Comparison of ENCODE assay signal across 29 cellular contexts in genomic region chr17:57377094-57377493, GRCh38.
A peak's percentile ranks its signal among the peaks of the same experiment; 100 is the strongest.
DNase-seq lines count a peak whose midpoint lies in the region; ATAC-seq and TF ChIP-seq lines count a peak whose summit lies in the region.
"Had no signal": no experiment of that assay in that cellular context is flagged by ENCODE, and none has a peak within 500 bp of the region (broad histone marks: within the 10 kb centered on the region; RNA-seq: fewer than 3 reads in every experiment).

No MANE protein-coding gene starts in this region.

- ATAC-seq in HCT116 (no peak), GM19467 (IDR thresholded peaks at IDR 0.05; ENCODE audit: unreplicated experiment) (no peak)
- ATAC-seq in activated CD4-positive, alpha-beta T cell treated with anti-CD3 and anti-CD28 coated beads for 36 hours, result no peak
- ATAC-seq: activated CD8-positive, alpha-beta T cell treated with anti-CD3 and anti-CD28 coated beads, Interleukin-2, amount 10 ng/mL, durations not matched to agents 7 days and 5 days had no signal

- H3K4me1 ChIP-seq in HCT116 (ENCODE audit: control insufficient read depth in 1 of 2, insufficient read depth in 2 of 2, low read length in 2 of 2) (peaks cover 54 to 66% of the 10 kb centered on the region in 2 experiments), liver (ENCODE audit: control insufficient read depth in 4 of 4, insufficient read depth in 4 of 4, low read length in 3 of 4) (peaks cover 6 to 28% (median 22%) of the 10 kb centered on the region in 4 donors), A673 (ENCODE audit: insufficient read depth, low read length, poor library complexity, severe bottlenecking) (peaks cover 11% of the 10 kb centered on the region), ascending aorta (no peaks in the 10 kb centered on the region)

- H4K20me1 ChIP-seq in HCT116 (ENCODE audit: insufficient read depth), result no peaks in the 10 kb centered on the region

- H3K36me3 Mint-ChIP-seq in progenitor cell of endocrine pancreas (ENCODE audit: insufficient read depth), result peaks cover 12% of the 10 kb centered on the region
- peaks cover 16% of the 10 kb centered on the region for H3K36me3 Mint-ChIP-seq in activated CD4-positive, alpha-beta T cell treated with anti-CD3 and anti-CD28 coated beads for 36 hours (ENCODE audit: low read depth)

- TF ChIP-seq CTCF in HCT116 (IDR thresholded peaks at IDR 0.05 in 2 of 3, conservative IDR thresholded peaks at IDR 0.05 in 1 of 3; ENCODE audit: borderline replicate concordance in 1 of 3, insufficient read depth in 1 of 3, low read depth in 2 of 3, low read length in 2 of 3) (no peak), liver (IDR thresholded peaks at IDR 0.05; ENCODE audit: low read depth, low read length, missing input control) (no peak), progenitor cell of endocrine pancreas (IDR thresholded peaks at IDR 0.05; ENCODE audit: unreplicated experiment) (no peak), A673 (conservative IDR thresholded peaks at IDR 0.05; ENCODE audit: low read depth, low read length) (no peak), ascending aorta (IDR thresholded peaks at IDR 0.05) (no peak)

- no peaks in the 10 kb centered on the region for H3K27me3 ChIP-seq in HCT116 (ENCODE audit: insufficient read depth, low read length)
- no peaks in the 10 kb centered on the region for H3K27me3 ChIP-seq in liver (ENCODE audit: control insufficient read depth in 4 of 4, insufficient read depth in 4 of 4, low read length in 3 of 4)
- H3K27me3 ChIP-seq in A673 (replicated peaks; ENCODE audit: insufficient read depth, low read depth, low read length, poor library complexity), result no peaks in the 10 kb centered on the region
- H3K27me3 ChIP-seq in ascending aorta, result no peaks in the 10 kb centered on the region
- H3K27me3 ChIP-seq: BLaER1 treated with 17β-estradiol and CSF1 and Interleukin-3, amounts not matched to agents 10 nM and 100 nM; brain microvascular endothelial cell; transverse colon had no signal

- no peak for TF ChIP-seq POLR2A in HCT116 (IDR thresholded peaks at IDR 0.05; ENCODE audit: borderline replicate concordance, extremely low read depth, insufficient read depth, insufficient read length)

- POLR2A ChIA-PET in HCT116 (lab: Charles Lee) (interaction anchor here (0.7 to 1.3 kb wide), 2 partner anchors 12 to 27 kb away, joined by 3 to 4 read pairs; no protein-coding TSS in a partner anchor), A673 (lab: Charles Lee; ENCODE audit: low non-redundant PET) (no interaction called here)
- POLR2A ChIA-PET in activated CD4-positive, alpha-beta T cell treated with anti-CD3 and anti-CD28 coated beads for 36 hours (lab: Charles Lee), result no interaction called here

- no peaks in the 10 kb centered on the region for H3K9me2 ChIP-seq in HCT116 (ENCODE audit: insufficient read depth)

- no peak overlapping the region for H3K4me2 ChIP-seq in HCT116 (ENCODE audit: low read length)

- peaks cover 39% of the 10 kb centered on the region for H3K4me1 Mint-ChIP-seq in progenitor cell of endocrine pancreas (ENCODE audit: low read depth)
- peaks cover 12% of the 10 kb centered on the region for H3K4me1 Mint-ChIP-seq in activated CD4-positive, alpha-beta T cell treated with anti-CD3 and anti-CD28 coated beads for 36 hours

- DNase-seq in HCT116 (ENCODE audit: low read depth, low spot score) (no peak), amniotic epithelial cell (ENCODE audit: low read depth) (peak; percentile 43), progenitor cell of endocrine pancreas (ENCODE audit: low spot score, unreplicated experiment) (no peak), A673 (ENCODE audit: low spot score) (no peak), ascending aorta (ENCODE audit: low spot score in 2 of 2) (no peak)
- DNase-seq in activated CD4-positive, alpha-beta T cell treated with anti-CD3 and anti-CD28 coated beads for 36 hours, result no peak
- DNase-seq: activated CD8-positive, alpha-beta T cell treated with anti-CD3 and anti-CD28 coated beads, Interleukin-2, amount 10 ng/mL, durations not matched to agents 7 days and 5 days; activated naive CD4-positive, alpha-beta T cell treated with anti-CD3 and anti-CD28 coated beads for 36 hours; brain microvascular endothelial cell; COR-L47; DMS79; GDM1; hypothalamus; left cardiac atrium; mesendoderm; naive B cell; NCI-H1092 treated with DMSO at 0.1 percent for 48 hours; NCI-H187 treated with DMSO at 0.1 percent for 48 hours; NCI-H524 treated with DMSO at 0.1 percent for 48 hours; NK-92 treated with Interleukin-12 subunit alpha and Interleukin-12 subunit beta, amount 100 ng/mL, for 24 hours; nucleus accumbens; PC-9; SHP77; stimulated activated CD4-positive, alpha-beta T cell treated with anti-CD3 and anti-CD28 coated beads, Interleukin-15, amount 100 ng/mL, for 24 hours; stimulated activated CD4-positive, alpha-beta T cell treated with anti-CD3 and anti-CD28 coated beads, Interleukin-4, amount 100 ng/mL, for 4 hours; transverse colon had no signal

- no peak for TF ChIP-seq RAD21 in HCT116 (IDR thresholded peaks at IDR 0.05; ENCODE audit: low read depth)
- TF ChIP-seq RAD21 in liver (IDR thresholded peaks at IDR 0.05), result peak; percentile 61 to 70

- H3K4me3 Mint-ChIP-seq in progenitor cell of endocrine pancreas (ENCODE audit: low read depth), result no peak overlapping the region
- H3K4me3 Mint-ChIP-seq in activated CD4-positive, alpha-beta T cell treated with anti-CD3 and anti-CD28 coated beads for 36 hours, result no peak overlapping the region
- H3K4me3 Mint-ChIP-seq: activated CD8-positive, alpha-beta T cell treated with anti-CD3 and anti-CD28 coated beads, Interleukin-2, amount 10 ng/mL, durations not matched to agents 7 days and 5 days; activated naive CD4-positive, alpha-beta T cell treated with anti-CD3 and anti-CD28 coated beads for 36 hours; naive B cell had no signal

- RAD21 ChIA-PET in HCT116 (lab: Charles Lee; ENCODE audit: low non-redundant PET in 1 of 2, low total read pairs in 2 of 2, uncharacterized antibody in 2 of 2, unreplicated experiment in 2 of 2), result interaction anchor here in 1 of 2 experiments (0.6 kb wide), 1 partner anchor 63 kb away, joined by 4 read pairs; no protein-coding TSS in a partner anchor

- no peak overlapping the region for H2AFZ ChIP-seq in HCT116 (ENCODE audit: low read depth, low read length, poor library complexity, severe bottlenecking)
- H2AFZ ChIP-seq: PC-9 had no signal

- H3K9me3 Mint-ChIP-seq in progenitor cell of endocrine pancreas (ENCODE audit: low read depth), result peaks cover 7% of the 10 kb centered on the region
- peaks cover 1% of the 10 kb centered on the region for H3K9me3 Mint-ChIP-seq in activated CD4-positive, alpha-beta T cell treated with anti-CD3 and anti-CD28 coated beads for 36 hours (ENCODE audit: low read depth)

- CTCF ChIA-PET in HCT116 (lab: Charles Lee) (no interaction called here), A673 (lab: Charles Lee) (no interaction called here)
- CTCF ChIA-PET in activated CD4-positive, alpha-beta T cell treated with anti-CD3 and anti-CD28 coated beads for 36 hours (lab: Charles Lee), result no interaction called here

- intact Hi-C loops in HCT116 (cut with micrococcal nuclease) (no loop called here), A673 (cut with micrococcal nuclease; ENCODE audit: unreplicated experiment) (no loop called here), ascending aorta (cut with DNase I) (no loop called here)
- intact Hi-C loops in activated CD4-positive, alpha-beta T cell treated with anti-CD3 and anti-CD28 coated beads for 36 hours (cut with DNase I, micrococcal nuclease), result no loop called here

- BruUV-seq in HCT116 (replicated peaks; lab: Mats Ljungman, UMichigan) (no TSS peak), A673 (replicated peaks; lab: Mats Ljungman, UMichigan) (no TSS peak)

- H3K27ac ChIP-seq in HCT116 (ENCODE audit: low read depth, low read length) (peak overlapping the region; percentile 82; the same call in 1 of the 2 replicates), liver (ENCODE audit: low read depth in 1 of 2, low read length in 2 of 2) (no peak overlapping the region), A673 (ENCODE audit: low read depth, low read length, poor library complexity, severe bottlenecking) (no peak overlapping the region), ascending aorta (no peak overlapping the region)
- H3K27ac ChIP-seq: BLaER1 treated with 17β-estradiol and CSF1 and Interleukin-3, amounts not matched to agents 10 nM and 100 nM; brain microvascular endothelial cell; transverse colon had no signal

- H3K9ac ChIP-seq in HCT116 (ENCODE audit: low read length) (no peak overlapping the region), liver (ENCODE audit: low read depth in 1 of 2, low read length in 2 of 2) (no peak overlapping the region)
- H3K9ac ChIP-seq: BLaER1 treated with 17β-estradiol and CSF1 and Interleukin-3, amounts not matched to agents 10 nM and 100 nM had no signal

- 0 out of 4 replicates have a peak, but pooled peaks cover 0 to 9% of the 10 kb centered on the region in 2 experiments for H3K36me3 ChIP-seq in HCT116 (ENCODE audit: control insufficient read depth in 1 of 2, insufficient read depth in 2 of 2, low read length in 2 of 2)
- H3K36me3 ChIP-seq in liver (ENCODE audit: control insufficient read depth in 4 of 4, insufficient read depth in 3 of 4, low read depth in 1 of 4, low read length in 3 of 4), result no peaks in the 10 kb centered on the region
- H3K36me3 ChIP-seq in A673 (ENCODE audit: insufficient read depth, low read length, poor library complexity, severe bottlenecking), result no peaks in the 10 kb centered on the region
- no peaks in the 10 kb centered on the region for H3K36me3 ChIP-seq in ascending aorta
- H3K36me3 ChIP-seq: brain microvascular endothelial cell, transverse colon had no signal

- H3K4me3 ChIP-seq in HCT116 (replicated peaks in 1 of 2; ENCODE audit: low read depth in 1 of 2, low read length in 2 of 2) (no peak overlapping the region), liver (ENCODE audit: low read depth in 1 of 3, low read length in 3 of 3) (no peak overlapping the region), A673 (ENCODE audit: low read depth, low read length, poor library complexity, severe bottlenecking) (no peak overlapping the region), ascending aorta (no peak overlapping the region)
- H3K4me3 ChIP-seq: BLaER1 treated with 17β-estradiol and CSF1 and Interleukin-3, amounts not matched to agents 10 nM and 100 nM; PC-9; transverse colon had no signal

- WGBS in liver, result 38% methylated on average over 7 of the region's 7 CpGs

- no peaks in the 10 kb centered on the region for H3K27me3 Mint-ChIP-seq in progenitor cell of endocrine pancreas
- no peaks in the 10 kb centered on the region for H3K27me3 Mint-ChIP-seq in activated CD4-positive, alpha-beta T cell treated with anti-CD3 and anti-CD28 coated beads for 36 hours
- H3K27me3 Mint-ChIP-seq: naive B cell had no signal

- H3K9me3 ChIP-seq in HCT116 (ENCODE audit: control insufficient read depth in 1 of 2, insufficient read depth in 1 of 2, low read depth in 1 of 2, low read length in 2 of 2) (peaks cover 4 to 9% of the 10 kb centered on the region in 2 experiments; a peak in 2 of 4 replicates), liver (ENCODE audit: control insufficient read depth in 4 of 4, low read length in 3 of 4) (peaks cover 0 to 8% (median 5%) of the 10 kb centered on the region in 4 donors), A673 (ENCODE audit: low read depth, low read length, poor library complexity, severe bottlenecking) (peaks cover 8% of the 10 kb centered on the region), ascending aorta (no peaks in the 10 kb centered on the region)
- H3K9me3 ChIP-seq: transverse colon had no signal

- no peaks in the 10 kb centered on the region; the same call in 1 of the 2 replicates for H3K79me2 ChIP-seq in HCT116 (ENCODE audit: insufficient read depth, low read length)

- H3K27ac Mint-ChIP-seq in progenitor cell of endocrine pancreas, result peak overlapping the region; percentile 67
- H3K27ac Mint-ChIP-seq in activated CD4-positive, alpha-beta T cell treated with anti-CD3 and anti-CD28 coated beads for 36 hours, result no peak overlapping the region
- H3K27ac Mint-ChIP-seq: activated CD8-positive, alpha-beta T cell treated with anti-CD3 and anti-CD28 coated beads, Interleukin-2, amount 10 ng/mL, durations not matched to agents 7 days and 5 days; activated naive CD4-positive, alpha-beta T cell treated with anti-CD3 and anti-CD28 coated beads for 36 hours; naive B cell had no signal
